In genomic region chr16:73382921-73383594, GRCh38 we compare ENCODE assay signal across 29 cellular contexts.
DNase-seq lines count a peak whose midpoint lies in the region; ATAC-seq, FAIRE-seq and TF ChIP-seq lines count a peak whose summit lies in the region.
"Had no signal": no experiment of that assay in that cellular context is flagged by ENCODE, and none has a peak within 500 bp of the region (broad histone marks: within the 10 kb centered on the region; RNA-seq: fewer than 3 reads in every experiment).

No MANE protein-coding gene starts in this region.

- no peak overlapping the region for H3K23ac ChIP-seq in H1 (ENCODE audit: insufficient read length)

- H2BK12ac ChIP-seq in H1 (ENCODE audit: low read depth, low read length): no peak overlapping the region

- CTCF ChIA-PET in H1 (lab: Charles Lee; ENCODE audit: partially characterized antibody): interaction anchor here (0.8 to 1.2 kb wide), 3 partner anchors 10 to 568 kb away, joined by 3 to 5 read pairs (median 3); no protein-coding TSS in a partner anchor

- H2BK120ac ChIP-seq in H1 (replicated peaks; ENCODE audit: low read depth, low read length): no peak overlapping the region

- no peak overlapping the region for H2BK15ac ChIP-seq in H1 (ENCODE audit: low read length)

- no peak for TF ChIP-seq RAD21 in H1 (IDR thresholded peaks at IDR 0.05 in 1 of 2, conservative IDR thresholded peaks at IDR 0.05 in 1 of 2; ENCODE audit: low read depth in 2 of 2, low read length in 2 of 2)

- H3K4ac ChIP-seq in H1 (replicated peaks; ENCODE audit: insufficient read length, low read depth, low read length): peak overlapping the region; percentile 44

- H3K4me1 Mint-ChIP-seq in HFFc6 (ENCODE audit: low read depth) (peaks cover 27% of the 10 kb centered on the region; the same call in 1 of the 2 replicates), neural progenitor cell (peaks cover 26% of the 10 kb centered on the region)
- no peaks in the 10 kb centered on the region for H3K4me1 Mint-ChIP-seq in activated T-helper 2 cell treated with anti-CD3 and anti-CD28 coated beads, Interferon-gamma antibody, Interleukin-2, Interleukin-4, amounts not matched to agents 10 μg/mL and 5 μg/mL and 100 μg/mL, durations not matched to agents 14 hours and 24 hours and 36 hours (ENCODE audit: low read depth)
- H3K4me1 Mint-ChIP-seq: CD4-positive, alpha-beta memory T cell; IgD-negative memory B cell had no signal

- no peak overlapping the region for H4K5ac ChIP-seq in H1 (ENCODE audit: insufficient read length, low read depth, low read length)

- H3K27me3 ChIP-seq in H1 (replicated peaks in 1 of 4; ENCODE audit: control insufficient read depth in 3 of 4, extremely low read depth in 1 of 4, insufficient read depth in 3 of 4, low read length in 3 of 4) (no peaks in the 10 kb centered on the region), neural progenitor cell (no peaks in the 10 kb centered on the region)
- H3K27me3 ChIP-seq: BLaER1 treated with 17β-estradiol and CSF1 and Interleukin-3, amounts not matched to agents 10 nM and 100 nM had no signal

- H3K9me3 ChIP-seq in H1 (ENCODE audit: insufficient read depth in 2 of 2, low read depth in 1 of 2, low read length in 1 of 2): no peaks in the 10 kb centered on the region
- H3K9me3 ChIP-seq in neural progenitor cell (ENCODE audit: low read depth): no peaks in the 10 kb centered on the region
- H3K9me3 ChIP-seq: Caco-2, SK-N-SH had no signal

- FAIRE-seq in H1 (lab: Jason Lieb, UNC): no peak
- FAIRE-seq: GM19239 had no signal

- peaks cover 16% of the 10 kb centered on the region for H3K27me3 Mint-ChIP-seq in HFFc6 (ENCODE audit: insufficient read depth)
- H3K27me3 Mint-ChIP-seq in neural progenitor cell (ENCODE audit: insufficient read depth, low read depth): peaks cover 5% of the 10 kb centered on the region
- no peaks in the 10 kb centered on the region for H3K27me3 Mint-ChIP-seq in activated T-helper 2 cell treated with anti-CD3 and anti-CD28 coated beads, Interferon-gamma antibody, Interleukin-2, Interleukin-4, amounts not matched to agents 10 μg/mL and 5 μg/mL and 100 μg/mL, durations not matched to agents 14 hours and 24 hours and 36 hours (ENCODE audit: low read depth)
- H3K27me3 Mint-ChIP-seq: IgD-negative memory B cell had no signal

- POLR2A ChIA-PET in H1 (lab: Charles Lee; ENCODE audit: partially characterized antibody): interaction anchor here (0.6 kb wide), 2 partner anchors 146 to 1080 kb away, joined by 3 read pairs; no protein-coding TSS in a partner anchor

- H3K36me3 ChIP-seq in H1 (ENCODE audit: control insufficient read depth in 2 of 4, insufficient read depth in 4 of 4, low read length in 3 of 4) (no peaks in the 10 kb centered on the region; a peak in 1 of 8 replicates), neural progenitor cell (no peaks in the 10 kb centered on the region)
- H3K36me3 ChIP-seq: BLaER1 treated with 17β-estradiol and CSF1 and Interleukin-3, amounts not matched to agents 10 nM and 100 nM had no signal

- H3K4me1 ChIP-seq in H1 (replicated peaks in 1 of 4; ENCODE audit: control insufficient read depth in 3 of 4, insufficient read depth in 4 of 4, low read length in 3 of 4) (no peaks in the 10 kb centered on the region; a peak in 1 of 7 replicates), neural progenitor cell (peaks cover 11% of the 10 kb centered on the region)
- H3K4me1 ChIP-seq: Caco-2 had no signal

- no peaks in the 10 kb centered on the region for H3F3A ChIP-seq in neural progenitor cell (ENCODE audit: low read depth)

- H3K9me3 Mint-ChIP-seq in HFFc6 (no peaks in the 10 kb centered on the region), neural progenitor cell (no peaks in the 10 kb centered on the region)
- H3K9me3 Mint-ChIP-seq in activated T-helper 2 cell treated with anti-CD3 and anti-CD28 coated beads, Interferon-gamma antibody, Interleukin-2, Interleukin-4, amounts not matched to agents 10 μg/mL and 5 μg/mL and 100 μg/mL, durations not matched to agents 14 hours and 24 hours and 36 hours: no peaks in the 10 kb centered on the region
- H3K9me3 Mint-ChIP-seq: IgD-negative memory B cell had no signal

- no peaks in the 10 kb centered on the region for H3K36me3 Mint-ChIP-seq in HFFc6 (ENCODE audit: low read depth)
- H3K36me3 Mint-ChIP-seq in neural progenitor cell: no peaks in the 10 kb centered on the region
- no peaks in the 10 kb centered on the region for H3K36me3 Mint-ChIP-seq in activated T-helper 2 cell treated with anti-CD3 and anti-CD28 coated beads, Interferon-gamma antibody, Interleukin-2, Interleukin-4, amounts not matched to agents 10 μg/mL and 5 μg/mL and 100 μg/mL, durations not matched to agents 14 hours and 24 hours and 36 hours (ENCODE audit: low read depth)
- H3K36me3 Mint-ChIP-seq: CD4-positive, alpha-beta memory T cell; IgD-negative memory B cell had no signal

- WGBS in H1 (ENCODE audit: extremely low coverage in 1 of 2, insufficient coverage in 1 of 2, insufficient read length in 1 of 2, insufficient replicate concordance in 2 of 2, low coverage in 1 of 2, low lambda C conversion rate in 2 of 2, missing lambda C conversion rate in 1 of 2), 2 experiments: 87% methylated on average over 16 of the region's 16 CpGs; no CpG with 5 or more reads in 1 of the 2 experiments

- no peak for TF ChIP-seq EP300 in H1 (IDR thresholded peaks at IDR 0.05; ENCODE audit: borderline replicate concordance in 1 of 2, low read depth in 2 of 2, low read length in 2 of 2)

- no peaks in the 10 kb centered on the region for H3K23me2 ChIP-seq in H1 (ENCODE audit: low read depth, low read length)

- H3K27ac Mint-ChIP-seq in HFFc6: 0 out of 2 replicates have a peak overlapping the region, but pooled peaks have one; percentile 36
- peak overlapping the region; percentile 83 for H3K27ac Mint-ChIP-seq in neural progenitor cell
- no peak overlapping the region for H3K27ac Mint-ChIP-seq in activated T-helper 2 cell treated with anti-CD3 and anti-CD28 coated beads, Interferon-gamma antibody, Interleukin-2, Interleukin-4, amounts not matched to agents 10 μg/mL and 5 μg/mL and 100 μg/mL, durations not matched to agents 14 hours and 24 hours and 36 hours
- H3K27ac Mint-ChIP-seq: CD4-positive, alpha-beta memory T cell had no signal

- H3K79me2 ChIP-seq in H1 (ENCODE audit: control insufficient read depth in 1 of 2, insufficient read depth in 2 of 2, low read length in 2 of 2): no peaks in the 10 kb centered on the region
- no peaks in the 10 kb centered on the region for H3K79me2 ChIP-seq in neural progenitor cell (ENCODE audit: low read depth)

- H4K91ac ChIP-seq in H1 (replicated peaks; ENCODE audit: insufficient read length, low read length): no peak overlapping the region

- H3K14ac ChIP-seq in H1 (ENCODE audit: insufficient read length): no peak overlapping the region

- H3K9ac ChIP-seq in H1 (replicated peaks in 1 of 4; ENCODE audit: extremely low read depth in 1 of 4, low read depth in 3 of 4, low read length in 3 of 4) (no peak overlapping the region), neural progenitor cell (peak overlapping the region; percentile 8)
- H3K9ac ChIP-seq: BLaER1 treated with 17β-estradiol and CSF1 and Interleukin-3, amounts not matched to agents 10 nM and 100 nM; SK-N-SH had no signal

- no peak overlapping the region for H3K4me3 ChIP-seq in H1 (ENCODE audit: extremely low read depth in 1 of 4, insufficient read depth in 2 of 4, low read depth in 3 of 4, low read length in 4 of 4)
- no peak overlapping the region for H3K4me3 ChIP-seq in neural progenitor cell
- H3K4me3 ChIP-seq: BLaER1 treated with 17β-estradiol and CSF1 and Interleukin-3, amounts not matched to agents 10 nM and 100 nM had no signal

- H3K18ac ChIP-seq in H1 (ENCODE audit: extremely low read depth, low read length): no peak overlapping the region

- H3K4me2 ChIP-seq in H1 (ENCODE audit: insufficient read depth in 1 of 2, low read depth in 2 of 2, low read length in 2 of 2): no peak overlapping the region
- H3K4me2 ChIP-seq in neural progenitor cell: peak overlapping the region; percentile 45
- H3K4me2 ChIP-seq: BLaER1 treated with 17β-estradiol and CSF1 and Interleukin-3, amounts not matched to agents 10 nM and 100 nM; SK-N-SH had no signal

- no peak overlapping the region for H2BK5ac ChIP-seq in H1 (ENCODE audit: low read depth, low read length)

- DNase-seq in AG20443 (ENCODE audit: low spot score) (peak; percentile 43), HFFc6 (no peak), H1 (ENCODE audit: low read depth in 1 of 2, low spot score in 2 of 2) (no peak), neural progenitor cell (ENCODE audit: low spot score) (peak; percentile 24), SKM-1 (lab: John Stamatoyannopoulos, UW; ENCODE audit: unreplicated experiment) (no peak), Kasumi-1 (lab: John Stamatoyannopoulos, UW) (no peak)
- DNase-seq in activated T-helper 2 cell treated with anti-CD3 and anti-CD28 coated beads, Interferon-gamma antibody, Interleukin-2, Interleukin-4, amounts not matched to agents 10 μg/mL and 5 μg/mL and 100 μg/mL, durations not matched to agents 14 hours and 24 hours and 36 hours (ENCODE audit: low spot score): no peak
- DNase-seq: ACHN; Caco-2; CD4-positive, alpha-beta memory T cell; DMS 273 treated with DMSO at 0.1 percent for 48 hours; DND-41; GDM1; HCEC 1CT; MV-4-11; NCI-H1105 treated with DMSO at 0.1 percent for 48 hours; NCI-H2029 treated with DMSO at 0.1 percent for 48 hours; NCI-H345; NCI-H524; NCI-H774; NK-92 treated with Interleukin-12 subunit alpha and Interleukin-12 subunit beta, amount 100 ng/mL, for 24 hours; SIG-M5; SK-N-SH had no signal

- H3K27ac ChIP-seq in H1 (ENCODE audit: low read depth, low read length) (no peak overlapping the region), neural progenitor cell (no peak overlapping the region)
- H3K27ac ChIP-seq: 22Rv1; BLaER1 treated with 17β-estradiol and CSF1 and Interleukin-3, amounts not matched to agents 10 nM and 100 nM had no signal

- TF ChIP-seq CTCF in HFFc6 (IDR thresholded peaks at IDR 0.05) (no peak), H1 (IDR thresholded peaks at IDR 0.05; ENCODE audit: control extremely low read depth in 1 of 3, insufficient read depth in 1 of 3, low read depth in 1 of 3, low read length in 3 of 3) (no peak), neural progenitor cell (IDR thresholded peaks at IDR 0.05) (no peak)

- H2BK20ac ChIP-seq in H1 (ENCODE audit: low read length): no peak overlapping the region

- TF ChIP-seq POLR2A in H1 (IDR thresholded peaks at IDR 0.05; ENCODE audit: control extremely low read depth in 1 of 2, low read depth in 2 of 2, low read length in 2 of 2): no peak

- peak overlapping the region; percentile 36; the same call in 1 of the 2 replicates for H4K8ac ChIP-seq in H1 (ENCODE audit: extremely low read depth, insufficient read depth, low read length)

- H4K20me1 ChIP-seq in H1 (replicated peaks in 1 of 2; ENCODE audit: control insufficient read depth in 1 of 2, insufficient read depth in 2 of 2, low read length in 2 of 2) (no peaks in the 10 kb centered on the region), neural progenitor cell (ENCODE audit: low read depth) (no peaks in the 10 kb centered on the region)
- H4K20me1 ChIP-seq: BLaER1 treated with 17β-estradiol and CSF1 and Interleukin-3, amounts not matched to agents 10 nM and 100 nM had no signal

- H2AK5ac ChIP-seq in H1 (ENCODE audit: low read depth, low read length): no peak overlapping the region

- intact Hi-C loops in activated T-helper 2 cell treated with anti-CD3 and anti-CD28 coated beads, Interferon-gamma antibody, Interleukin-2, Interleukin-4, amounts not matched to agents 10 μg/mL and 5 μg/mL and 100 μg/mL, durations not matched to agents 14 hours and 24 hours and 36 hours (cut with micrococcal nuclease): no loop called here

- H2AFZ ChIP-seq in H1 (ENCODE audit: low read length) (peak overlapping the region; percentile 87), neural progenitor cell (replicated peaks) (peak overlapping the region; percentile 98)

- H3K56ac ChIP-seq in H1 (replicated peaks; ENCODE audit: insufficient read length, low read depth, low read length): no peak overlapping the region

- ATAC-seq in HG03460 (IDR thresholded peaks at IDR 0.05; ENCODE audit: unreplicated experiment): no peak
- ATAC-seq: Panc1 had no signal

- H3K4me3 Mint-ChIP-seq in HFFc6: peak overlapping the region; percentile 74
- H3K4me3 Mint-ChIP-seq in neural progenitor cell: peak overlapping the region; percentile 57
- H3K4me3 Mint-ChIP-seq in activated T-helper 2 cell treated with anti-CD3 and anti-CD28 coated beads, Interferon-gamma antibody, Interleukin-2, Interleukin-4, amounts not matched to agents 10 μg/mL and 5 μg/mL and 100 μg/mL, durations not matched to agents 14 hours and 24 hours and 36 hours (ENCODE audit: low read depth): no peak overlapping the region
- H3K4me3 Mint-ChIP-seq: CD4-positive, alpha-beta memory T cell; IgD-negative memory B cell had no signal

- no peaks in the 10 kb centered on the region for H3K79me1 ChIP-seq in H1 (ENCODE audit: low read depth, low read length)

Comparison
In these comparisons a context has a peak if more than half of its experiments do, and no peak if none do; other contexts are left out.
1. DNase-seq: peak in AG20443 (single experiment) and neural progenitor cell (single experiment); none in HFFc6 (single experiment), H1 (0 of 2), SKM-1 (single experiment), activated T-helper 2 cell treated with anti-CD3 and anti-CD28 coated beads, Interferon-gamma antibody, Interleukin-2, Interleukin-4, amounts not matched to agents 10 μg/mL and 5 μg/mL and 100 μg/mL, durations not matched to agents 14 hours and 24 hours and 36 hours (single experiment) and Kasumi-1 (0 of 2).